ENCODE assay signal across 1 cellular context in the genomic region with DNA sequence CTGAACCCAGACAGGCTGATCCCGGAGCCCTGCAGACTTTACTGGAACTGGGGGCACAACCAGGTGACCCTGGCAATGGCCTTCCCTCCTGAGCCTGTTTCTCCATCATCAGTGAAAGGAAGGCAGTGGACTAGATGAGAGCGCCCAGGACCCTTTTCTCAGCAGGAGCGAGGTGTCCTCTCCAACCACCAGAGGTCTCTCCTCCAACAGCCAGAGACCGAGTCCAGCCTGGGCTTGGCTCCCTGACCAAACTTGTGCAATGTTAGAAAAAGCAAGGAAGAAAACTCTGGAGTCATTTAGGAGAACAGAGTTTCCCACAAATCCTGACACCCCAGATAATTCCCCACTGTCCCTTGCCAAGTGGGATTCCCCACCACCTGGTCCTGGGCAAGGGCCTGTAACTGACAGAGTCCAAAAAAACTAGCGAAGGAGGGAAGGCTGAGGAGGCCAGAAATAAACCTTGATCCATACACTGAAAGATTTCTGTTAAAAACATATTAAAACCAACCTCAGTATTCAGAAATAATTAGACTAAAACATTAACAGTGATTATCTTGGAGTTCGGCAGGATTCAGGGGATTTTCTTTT.
TF ChIP-seq lines count a peak whose summit lies in the region.

No MANE protein-coding gene starts in this region.

TF ChIP-seq in WTC11, 78 proteins besides CTCF, POLR2A, EP300 and RAD21 (continued from another document):
- TF ChIP-seq, protein P1, sequence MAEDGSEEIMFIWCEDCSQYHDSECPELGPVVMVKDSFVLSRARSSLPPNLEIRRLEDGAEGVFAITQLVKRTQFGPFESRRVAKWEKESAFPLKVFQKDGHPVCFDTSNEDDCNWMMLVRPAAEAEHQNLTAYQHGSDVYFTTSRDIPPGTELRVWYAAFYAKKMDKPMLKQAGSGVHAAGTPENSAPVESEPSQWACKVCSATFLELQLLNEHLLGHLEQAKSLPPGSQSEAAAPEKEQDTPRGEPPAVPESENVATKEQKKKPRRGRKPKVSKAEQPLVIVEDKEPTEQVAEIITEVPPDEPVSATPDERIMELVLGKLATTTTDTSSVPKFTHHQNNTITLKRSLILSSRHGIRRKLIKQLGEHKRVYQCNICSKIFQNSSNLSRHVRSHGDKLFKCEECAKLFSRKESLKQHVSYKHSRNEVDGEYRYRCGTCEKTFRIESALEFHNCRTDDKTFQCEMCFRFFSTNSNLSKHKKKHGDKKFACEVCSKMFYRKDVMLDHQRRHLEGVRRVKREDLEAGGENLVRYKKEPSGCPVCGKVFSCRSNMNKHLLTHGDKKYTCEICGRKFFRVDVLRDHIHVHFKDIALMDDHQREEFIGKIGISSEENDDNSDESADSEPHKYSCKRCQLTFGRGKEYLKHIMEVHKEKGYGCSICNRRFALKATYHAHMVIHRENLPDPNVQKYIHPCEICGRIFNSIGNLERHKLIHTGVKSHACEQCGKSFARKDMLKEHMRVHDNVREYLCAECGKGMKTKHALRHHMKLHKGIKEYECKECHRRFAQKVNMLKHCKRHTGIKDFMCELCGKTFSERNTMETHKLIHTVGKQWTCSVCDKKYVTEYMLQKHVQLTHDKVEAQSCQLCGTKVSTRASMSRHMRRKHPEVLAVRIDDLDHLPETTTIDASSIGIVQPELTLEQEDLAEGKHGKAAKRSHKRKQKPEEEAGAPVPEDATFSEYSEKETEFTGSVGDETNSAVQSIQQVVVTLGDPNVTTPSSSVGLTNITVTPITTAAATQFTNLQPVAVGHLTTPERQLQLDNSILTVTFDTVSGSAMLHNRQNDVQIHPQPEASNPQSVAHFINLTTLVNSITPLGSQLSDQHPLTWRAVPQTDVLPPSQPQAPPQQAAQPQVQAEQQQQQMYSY (CRISPR knock-in tag; IDR thresholded peaks at IDR 0.05) = no peak
- no peak for TF ChIP-seq ETV6 (CRISPR knock-in tag; IDR thresholded peaks at IDR 0.05)
- no peak for TF ChIP-seq GTF2I (CRISPR knock-in tag; conservative IDR thresholded peaks at IDR 0.05)
- no peak for TF ChIP-seq HMGA2 (CRISPR knock-in tag; IDR thresholded peaks at IDR 0.05)
- TF ChIP-seq ERG (CRISPR knock-in tag; IDR thresholded peaks at IDR 0.05) = no peak
- TF ChIP-seq FOXP1 (CRISPR knock-in tag; IDR thresholded peaks at IDR 0.05; ENCODE audit: borderline replicate concordance) = no peak
- TF ChIP-seq ZNF281 (CRISPR knock-in tag; IDR thresholded peaks at IDR 0.05) = no peak
- TF ChIP-seq ESRRA (CRISPR knock-in tag; IDR thresholded peaks at IDR 0.05; ENCODE audit: borderline replicate concordance) = no peak
- TF ChIP-seq, protein P2, sequence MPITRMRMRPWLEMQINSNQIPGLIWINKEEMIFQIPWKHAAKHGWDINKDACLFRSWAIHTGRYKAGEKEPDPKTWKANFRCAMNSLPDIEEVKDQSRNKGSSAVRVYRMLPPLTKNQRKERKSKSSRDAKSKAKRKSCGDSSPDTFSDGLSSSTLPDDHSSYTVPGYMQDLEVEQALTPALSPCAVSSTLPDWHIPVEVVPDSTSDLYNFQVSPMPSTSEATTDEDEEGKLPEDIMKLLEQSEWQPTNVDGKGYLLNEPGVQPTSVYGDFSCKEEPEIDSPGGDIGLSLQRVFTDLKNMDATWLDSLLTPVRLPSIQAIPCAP (CRISPR knock-in tag; IDR thresholded peaks at IDR 0.05) = no peak
- TF ChIP-seq, protein P3, sequence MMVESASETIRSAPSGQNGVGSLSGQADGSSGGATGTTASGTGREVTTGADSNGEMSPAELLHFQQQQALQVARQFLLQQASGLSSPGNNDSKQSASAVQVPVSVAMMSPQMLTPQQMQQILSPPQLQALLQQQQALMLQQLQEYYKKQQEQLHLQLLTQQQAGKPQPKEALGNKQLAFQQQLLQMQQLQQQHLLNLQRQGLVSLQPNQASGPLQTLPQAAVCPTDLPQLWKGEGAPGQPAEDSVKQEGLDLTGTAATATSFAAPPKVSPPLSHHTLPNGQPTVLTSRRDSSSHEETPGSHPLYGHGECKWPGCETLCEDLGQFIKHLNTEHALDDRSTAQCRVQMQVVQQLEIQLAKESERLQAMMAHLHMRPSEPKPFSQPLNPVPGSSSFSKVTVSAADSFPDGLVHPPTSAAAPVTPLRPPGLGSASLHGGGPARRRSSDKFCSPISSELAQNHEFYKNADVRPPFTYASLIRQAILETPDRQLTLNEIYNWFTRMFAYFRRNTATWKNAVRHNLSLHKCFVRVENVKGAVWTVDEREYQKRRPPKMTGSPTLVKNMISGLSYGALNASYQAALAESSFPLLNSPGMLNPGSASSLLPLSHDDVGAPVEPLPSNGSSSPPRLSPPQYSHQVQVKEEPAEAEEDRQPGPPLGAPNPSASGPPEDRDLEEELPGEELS (CRISPR knock-in tag; IDR thresholded peaks at IDR 0.05) = no peak
- no peak for TF ChIP-seq JUN (CRISPR knock-in tag; IDR thresholded peaks at IDR 0.05)
- TF ChIP-seq, protein P4, sequence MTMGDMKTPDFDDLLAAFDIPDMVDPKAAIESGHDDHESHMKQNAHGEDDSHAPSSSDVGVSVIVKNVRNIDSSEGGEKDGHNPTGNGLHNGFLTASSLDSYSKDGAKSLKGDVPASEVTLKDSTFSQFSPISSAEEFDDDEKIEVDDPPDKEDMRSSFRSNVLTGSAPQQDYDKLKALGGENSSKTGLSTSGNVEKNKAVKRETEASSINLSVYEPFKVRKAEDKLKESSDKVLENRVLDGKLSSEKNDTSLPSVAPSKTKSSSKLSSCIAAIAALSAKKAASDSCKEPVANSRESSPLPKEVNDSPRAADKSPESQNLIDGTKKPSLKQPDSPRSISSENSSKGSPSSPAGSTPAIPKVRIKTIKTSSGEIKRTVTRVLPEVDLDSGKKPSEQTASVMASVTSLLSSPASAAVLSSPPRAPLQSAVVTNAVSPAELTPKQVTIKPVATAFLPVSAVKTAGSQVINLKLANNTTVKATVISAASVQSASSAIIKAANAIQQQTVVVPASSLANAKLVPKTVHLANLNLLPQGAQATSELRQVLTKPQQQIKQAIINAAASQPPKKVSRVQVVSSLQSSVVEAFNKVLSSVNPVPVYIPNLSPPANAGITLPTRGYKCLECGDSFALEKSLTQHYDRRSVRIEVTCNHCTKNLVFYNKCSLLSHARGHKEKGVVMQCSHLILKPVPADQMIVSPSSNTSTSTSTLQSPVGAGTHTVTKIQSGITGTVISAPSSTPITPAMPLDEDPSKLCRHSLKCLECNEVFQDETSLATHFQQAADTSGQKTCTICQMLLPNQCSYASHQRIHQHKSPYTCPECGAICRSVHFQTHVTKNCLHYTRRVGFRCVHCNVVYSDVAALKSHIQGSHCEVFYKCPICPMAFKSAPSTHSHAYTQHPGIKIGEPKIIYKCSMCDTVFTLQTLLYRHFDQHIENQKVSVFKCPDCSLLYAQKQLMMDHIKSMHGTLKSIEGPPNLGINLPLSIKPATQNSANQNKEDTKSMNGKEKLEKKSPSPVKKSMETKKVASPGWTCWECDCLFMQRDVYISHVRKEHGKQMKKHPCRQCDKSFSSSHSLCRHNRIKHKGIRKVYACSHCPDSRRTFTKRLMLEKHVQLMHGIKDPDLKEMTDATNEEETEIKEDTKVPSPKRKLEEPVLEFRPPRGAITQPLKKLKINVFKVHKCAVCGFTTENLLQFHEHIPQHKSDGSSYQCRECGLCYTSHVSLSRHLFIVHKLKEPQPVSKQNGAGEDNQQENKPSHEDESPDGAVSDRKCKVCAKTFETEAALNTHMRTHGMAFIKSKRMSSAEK (CRISPR knock-in tag; IDR thresholded peaks at IDR 0.05; ENCODE audit: borderline replicate concordance) = no peak
